ENCODE assay signal across 35 cellular contexts in genomic region chr3:117298273-117298672, GRCh38.
DNase-seq lines count a peak whose midpoint lies in the region; FAIRE-seq and TF ChIP-seq lines count a peak whose summit lies in the region.
"Had no signal": no experiment of that assay in that cellular context is flagged by ENCODE, and none has a peak within 500 bp of the region (broad histone marks: within the 10 kb centered on the region; RNA-seq: fewer than 3 reads in every experiment).

No MANE protein-coding gene starts in this region.

- H3K27ac Mint-ChIP-seq in glutamatergic neuron (ENCODE audit: unreplicated experiment) (no peak overlapping the region), HFFc6 (no peak overlapping the region), CD14-positive monocyte (no peak overlapping the region)
- H3K27ac Mint-ChIP-seq: B cell; CD4-positive, alpha-beta memory T cell; CD4-positive, alpha-beta T cell; CD4-positive, CD25-positive, alpha-beta regulatory T cell; CD8-positive, alpha-beta memory T cell; CD8-positive, alpha-beta T cell had no signal

- no peak for TF ChIP-seq RAD21 in neural cell (conservative IDR thresholded peaks at IDR 0.05)

- no peaks in the 10 kb centered on the region for H3K4me1 Mint-ChIP-seq in glutamatergic neuron (ENCODE audit: low read depth, unreplicated experiment)
- H3K4me1 Mint-ChIP-seq in HFFc6 (ENCODE audit: low read depth) = no peaks in the 10 kb centered on the region
- H3K4me1 Mint-ChIP-seq in CD14-positive monocyte = no peaks in the 10 kb centered on the region
- H3K4me1 Mint-ChIP-seq: B cell; CD4-positive, alpha-beta memory T cell; CD4-positive, CD25-positive, alpha-beta regulatory T cell; CD8-positive, alpha-beta memory T cell had no signal

- H3K9me3 Mint-ChIP-seq in glutamatergic neuron (ENCODE audit: unreplicated experiment) = no peaks in the 10 kb centered on the region
- peaks cover 30% of the 10 kb centered on the region for H3K9me3 Mint-ChIP-seq in HFFc6
- peaks cover 0 to 1% (median 0%) of the 10 kb centered on the region in 7 donors for H3K9me3 Mint-ChIP-seq in CD14-positive monocyte

- intact Hi-C loops in CD14-positive monocyte (cut with micrococcal nuclease) = no loop called here

- TF ChIP-seq EP300 in neural cell (conservative IDR thresholded peaks at IDR 0.05; ENCODE audit: poor library complexity, severe bottlenecking) = peak; percentile 88

- no peak overlapping the region for H3K27ac ChIP-seq in BLaER1
- peak overlapping the region; percentile 23 for H3K27ac ChIP-seq in neural cell (ENCODE audit: low read length)
- H3K27ac ChIP-seq in small intestine (ENCODE audit: low read depth in 1 of 2, low read length in 1 of 2) = no peak overlapping the region
- H3K27ac ChIP-seq: 22Rv1, A549, C4-2B had no signal

- H3K4me2 ChIP-seq in BLaER1 = peak overlapping the region; percentile 17; the same call in 1 of the 2 replicates
- no peak overlapping the region for H3K4me2 ChIP-seq in neural cell (ENCODE audit: low read length)
- H3K4me2 ChIP-seq: A549 had no signal

- H3K27me3 ChIP-seq in BLaER1 (no peaks in the 10 kb centered on the region), neural cell (ENCODE audit: insufficient read depth, low read depth, low read length) (no peaks in the 10 kb centered on the region), small intestine (ENCODE audit: control insufficient read depth in 2 of 2, insufficient read depth in 2 of 2, low read length in 2 of 2) (no peaks in the 10 kb centered on the region)
- H3K27me3 ChIP-seq: BE2C; BLaER1 treated with 17β-estradiol and CSF1 and Interleukin-3, amounts not matched to agents 10 nM and 100 nM had no signal

- FAIRE-seq in small intestine (lab: Jason Lieb, UNC) = peak; percentile 15
- FAIRE-seq in GM12892 (lab: Jason Lieb, UNC) = no peak
- FAIRE-seq: A204.1, A549, D721Med had no signal

- no peak for TF ChIP-seq POLR2A in GM12892 (IDR thresholded peaks at IDR 0.05; ENCODE audit: low read depth, low read length)

- H3K9me3 ChIP-seq in BLaER1 = no peaks in the 10 kb centered on the region
- H3K9me3 ChIP-seq in neural cell (ENCODE audit: low read length) = no peaks in the 10 kb centered on the region
- no peaks in the 10 kb centered on the region for H3K9me3 ChIP-seq in small intestine (ENCODE audit: control insufficient read depth, low read depth)
- H3K9me3 ChIP-seq: A549, BE2C, Caco-2 had no signal

- H3K9me2 ChIP-seq in neural cell (ENCODE audit: insufficient read depth, low read length) = no peaks in the 10 kb centered on the region

- H3K9ac ChIP-seq in BLaER1 = no peak overlapping the region
- no peak overlapping the region for H3K9ac ChIP-seq in neural cell (ENCODE audit: low read length)
- H3K9ac ChIP-seq: BLaER1 treated with 17β-estradiol and CSF1 and Interleukin-3, amounts not matched to agents 10 nM and 100 nM had no signal

- H3K36me3 Mint-ChIP-seq in glutamatergic neuron (ENCODE audit: unreplicated experiment) = no peaks in the 10 kb centered on the region
- no peaks in the 10 kb centered on the region for H3K36me3 Mint-ChIP-seq in HFFc6 (ENCODE audit: low read depth)
- H3K36me3 Mint-ChIP-seq in CD14-positive monocyte = no peaks in the 10 kb centered on the region
- H3K36me3 Mint-ChIP-seq: CD4-positive, alpha-beta memory T cell; CD4-positive, CD25-positive, alpha-beta regulatory T cell; CD8-positive, alpha-beta memory T cell; CD8-positive, alpha-beta T cell had no signal

- H3K4me1 ChIP-seq in BLaER1 (peaks cover 50% of the 10 kb centered on the region), small intestine (ENCODE audit: control insufficient read depth in 2 of 2, insufficient read depth in 1 of 2, low read depth in 1 of 2, low read length in 1 of 2) (no peaks in the 10 kb centered on the region)
- H3K4me1 ChIP-seq: A549 had no signal

- no peak overlapping the region for H3K4me3 ChIP-seq in BLaER1
- H3K4me3 ChIP-seq in neural cell (ENCODE audit: low read length) = no peak overlapping the region
- H3K4me3 ChIP-seq in small intestine (ENCODE audit: low read depth in 1 of 2, low read length in 2 of 2) = no peak overlapping the region
- H3K4me3 ChIP-seq: A549; BLaER1 treated with 17β-estradiol and CSF1 and Interleukin-3, amounts not matched to agents 10 nM and 100 nM had no signal

- H3K27me3 Mint-ChIP-seq in glutamatergic neuron (ENCODE audit: unreplicated experiment) = peaks cover 2% of the 10 kb centered on the region
- H3K27me3 Mint-ChIP-seq in HFFc6 (ENCODE audit: insufficient read depth) = no peaks in the 10 kb centered on the region; the same call in 1 of the 2 replicates
- H3K27me3 Mint-ChIP-seq in CD14-positive monocyte (ENCODE audit: low read depth in 3 of 3) = peaks cover 0 to 2% (median 1%) of the 10 kb centered on the region in 3 donors
- H3K27me3 Mint-ChIP-seq: B cell; CD4-positive, alpha-beta memory T cell; CD4-positive, alpha-beta T cell; CD4-positive, CD25-positive, alpha-beta regulatory T cell; CD8-positive, alpha-beta memory T cell had no signal

- no peak overlapping the region for H3K4me3 Mint-ChIP-seq in glutamatergic neuron (ENCODE audit: unreplicated experiment)
- H3K4me3 Mint-ChIP-seq in HFFc6 = no peak overlapping the region
- no peak overlapping the region for H3K4me3 Mint-ChIP-seq in CD14-positive monocyte
- H3K4me3 Mint-ChIP-seq: B cell; CD4-positive, alpha-beta memory T cell; CD4-positive, alpha-beta T cell; CD4-positive, CD25-positive, alpha-beta regulatory T cell; CD8-positive, alpha-beta memory T cell; CD8-positive, alpha-beta T cell had no signal

- no peaks in the 10 kb centered on the region for H4K20me1 ChIP-seq in BLaER1
- H4K20me1 ChIP-seq in neural cell (ENCODE audit: insufficient read depth) = no peaks in the 10 kb centered on the region
- H4K20me1 ChIP-seq: BLaER1 treated with 17β-estradiol and CSF1 and Interleukin-3, amounts not matched to agents 10 nM and 100 nM had no signal

- no peak for TF ChIP-seq CTCF in neural cell (IDR thresholded peaks at IDR 0.05; ENCODE audit: poor library complexity, severe bottlenecking)
- no peak for TF ChIP-seq CTCF in glutamatergic neuron (IDR thresholded peaks at IDR 0.05; ENCODE audit: partially characterized antibody, unreplicated experiment)
- TF ChIP-seq CTCF in HFFc6 (IDR thresholded peaks at IDR 0.05) = no peak
- no peak for TF ChIP-seq CTCF in CD14-positive monocyte (IDR thresholded peaks at IDR 0.05)

- no peaks in the 10 kb centered on the region for H3K79me2 ChIP-seq in neural cell (replicated peaks; ENCODE audit: insufficient read depth, low read length)

- H2AFZ ChIP-seq in neural cell (ENCODE audit: low read depth, low read length) = no peak overlapping the region

- DNase-seq in dermis microvascular lymphatic vessel endothelial cell (ENCODE audit: low read depth in 2 of 2) = peak; percentile 50 to 61
- DNase-seq in small intestine = no peak
- DNase-seq in glutamatergic neuron = no peak
- DNase-seq in HFFc6 = no peak
- no peak for DNase-seq in GM12892 (ENCODE audit: insufficient read length)
- DNase-seq in CD14-positive monocyte (ENCODE audit: low spot score) = no peak
- DNase-seq: 8988T; ACHN; AML-193; BE2C; C1 segment of cervical spinal cord; Calu3; CD4-positive, alpha-beta memory T cell; CD4-positive, alpha-beta T cell; CD4-positive, CD25-positive, alpha-beta regulatory T cell; CD8-positive, alpha-beta memory T cell; CD8-positive, alpha-beta T cell; COR-L47; DMS 273 treated with DMSO at 0.1 percent for 48 hours; DMS153; DMS53; DMS79; DMS79 treated with DMSO at 0.1 percent for 48 hours; DND-41; EL had no signal

- H3K36me3 ChIP-seq in BLaER1 = no peaks in the 10 kb centered on the region
- no peaks in the 10 kb centered on the region for H3K36me3 ChIP-seq in neural cell (ENCODE audit: insufficient read depth, low read length)
- H3K36me3 ChIP-seq in small intestine (ENCODE audit: control insufficient read depth in 2 of 2, insufficient read depth in 2 of 2, low read length in 2 of 2) = no peaks in the 10 kb centered on the region
- H3K36me3 ChIP-seq: BE2C; BLaER1 treated with 17β-estradiol and CSF1 and Interleukin-3, amounts not matched to agents 10 nM and 100 nM had no signal

- no peaks in the 10 kb centered on the region for H3F3A ChIP-seq in neural cell (ENCODE audit: insufficient read depth, low read length, poor library complexity, severe bottlenecking)

TF ChIP-seq in neural cell, 6 proteins besides CTCF, POLR2A, EP300 and RAD21:
- TF ChIP-seq EZH2 (IDR thresholded peaks at IDR 0.05; ENCODE audit: borderline replicate concordance, insufficient read depth, low read length, poor library complexity, severe bottlenecking) = no peak
- peak; percentile 39 for TF ChIP-seq POLR2AphosphoS5 (IDR thresholded peaks at IDR 0.05)

Comparison
In these comparisons a context has a peak if more than half of its experiments do, and no peak if none do; other contexts are left out.
1. DNase-seq: peak in dermis microvascular lymphatic vessel endothelial cell (2 of 2); none in small intestine (single experiment), glutamatergic neuron (single experiment), HFFc6 (single experiment), GM12892 (single experiment) and CD14-positive monocyte (single experiment).